ENCODE assay signal across 22 cellular contexts in genomic region chr10:47104101-47104707, GRCh38.
DNase-seq lines count a peak whose midpoint lies in the region; TF ChIP-seq lines count a peak whose summit lies in the region.
"Had no signal": no experiment of that assay in that cellular context is flagged by ENCODE, and none has a peak within 500 bp of the region (broad histone marks: within the 10 kb centered on the region; RNA-seq: fewer than 3 reads in every experiment).

No MANE protein-coding gene starts in this region.

- H3K4me1 Mint-ChIP-seq in CD14-positive monocyte: peaks cover 12% of the 10 kb centered on the region
- H3K4me1 Mint-ChIP-seq in type B pancreatic cell (ENCODE audit: unreplicated experiment): peaks cover 15% of the 10 kb centered on the region

- H2AFZ ChIP-seq in Loucy (ENCODE audit: low read length): peak overlapping the region; percentile 13; the same call in 1 of the 2 replicates
- H2AFZ ChIP-seq: parathyroid adenoma, PC-9 had no signal

- TF ChIP-seq CTCF in CD14-positive monocyte (IDR thresholded peaks at IDR 0.05): no peak
- no peak for TF ChIP-seq CTCF in Loucy (conservative IDR thresholded peaks at IDR 0.05; ENCODE audit: low read length)
- TF ChIP-seq CTCF in fibroblast of the aortic adventitia (IDR thresholded peaks at IDR 0.05; ENCODE audit: insufficient read depth, low read length): no peak
- no peak for TF ChIP-seq CTCF in type B pancreatic cell (conservative IDR thresholded peaks at IDR 0.05)

- H3K4me2 ChIP-seq in Loucy (ENCODE audit: low read depth, low read length, poor library complexity, severe bottlenecking): no peak overlapping the region
- H3K4me2 ChIP-seq: PC-9 had no signal

- no peaks in the 10 kb centered on the region for H3K9me2 ChIP-seq in Loucy (replicated peaks; ENCODE audit: low read depth, low read length)

- H3K79me2 ChIP-seq in Loucy (ENCODE audit: insufficient read depth, low read length): no peaks in the 10 kb centered on the region
- H3K79me2 ChIP-seq: parathyroid adenoma had no signal

- intact Hi-C loops in CD14-positive monocyte (cut with micrococcal nuclease): no loop called here

- peak overlapping the region; percentile 49 for H3K9ac ChIP-seq in Loucy (ENCODE audit: low read depth, low read length, poor library complexity, severe bottlenecking)
- H3K9ac ChIP-seq: parathyroid adenoma had no signal

- H3K9me3 ChIP-seq in Loucy (ENCODE audit: insufficient read depth, low read depth, low read length): no peaks in the 10 kb centered on the region
- H3K9me3 ChIP-seq: colonic mucosa, esophagus squamous epithelium, tibial nerve had no signal

- H3K4me1 ChIP-seq in Loucy (ENCODE audit: insufficient read depth, low read length, poor library complexity, severe bottlenecking): peaks cover 70% of the 10 kb centered on the region
- H3K4me1 ChIP-seq: colonic mucosa, esophagus squamous epithelium, parathyroid adenoma, tibial nerve had no signal

- H3K4me3 Mint-ChIP-seq in CD14-positive monocyte (no peak overlapping the region), type B pancreatic cell (no peak overlapping the region)
- H3K4me3 Mint-ChIP-seq: activated CD4-positive, alpha-beta T cell treated with anti-CD3 and anti-CD28 coated beads for 36 hours; activated T-cell treated with anti-CD3 and anti-CD28 coated beads, Interleukin-2, amount 50 U/mL, for 4 hours; nephron progenitor cell had no signal

- H3K36me3 ChIP-seq in Loucy (ENCODE audit: insufficient read depth, low read length): no peaks in the 10 kb centered on the region
- H3K36me3 ChIP-seq: colonic mucosa, esophagus squamous epithelium, tibial nerve had no signal

- DNase-seq in CD14-positive monocyte (ENCODE audit: low spot score) (no peak), fibroblast of the aortic adventitia (ENCODE audit: low read depth) (peak; percentile 4), type B pancreatic cell (ENCODE audit: extremely low spot score, unreplicated experiment) (peak; percentile 47), cerebellar nuclear complex (lab: John Stamatoyannopoulos, UW) (no peak), kidney tubule cell (ENCODE audit: low spot score) (no peak)
- DNase-seq in activated CD4-positive, CD25-positive, alpha-beta regulatory T cell (lab: John Stamatoyannopoulos, UW): no peak
- DNase-seq: activated CD4-positive, alpha-beta T cell treated with anti-CD3 and anti-CD28 coated beads for 36 hours; activated CD8-positive, alpha-beta memory T cell treated with anti-CD3 and anti-CD28 coated beads for 24 hours; activated naive CD4-positive, alpha-beta T cell; activated T-cell treated with anti-CD3 and anti-CD28 coated beads, Interleukin-2, amount 50 U/mL, for 4 hours; amniotic stem cell; esophagus squamous epithelium; mammary epithelial cell; NCI-H1694; NCI-H2171 treated with DMSO at 0.1 percent for 48 hours; NCI-H510A treated with DMSO at 0.1 percent for 48 hours; nephron progenitor cell; PC-9 had no signal

- H3K4me3 ChIP-seq in Loucy (ENCODE audit: low read length, poor library complexity, severe bottlenecking) (no peak overlapping the region), fibroblast of the aortic adventitia (ENCODE audit: low read depth, low read length) (no peak overlapping the region)
- H3K4me3 ChIP-seq: colonic mucosa, esophagus squamous epithelium, PC-9, tibial nerve had no signal

- H3K27me3 Mint-ChIP-seq in CD14-positive monocyte (ENCODE audit: low read depth in 3 of 3) (peaks cover 0 to 4% (median 2%) of the 10 kb centered on the region in 3 donors), type B pancreatic cell (peaks cover 10% of the 10 kb centered on the region)
- H3K27me3 Mint-ChIP-seq: activated CD4-positive, alpha-beta T cell treated with anti-CD3 and anti-CD28 coated beads for 36 hours had no signal

- no peaks in the 10 kb centered on the region for H4K20me1 ChIP-seq in Loucy (ENCODE audit: insufficient read depth, low read length, poor library complexity, severe bottlenecking)

- no peaks in the 10 kb centered on the region for H3K36me3 Mint-ChIP-seq in CD14-positive monocyte
- H3K36me3 Mint-ChIP-seq in type B pancreatic cell: no peaks in the 10 kb centered on the region

- H3K9me3 Mint-ChIP-seq in CD14-positive monocyte (peaks cover 5 to 9% (median 8%) of the 10 kb centered on the region in 7 donors), type B pancreatic cell (no peaks in the 10 kb centered on the region)
- H3K9me3 Mint-ChIP-seq: activated T-cell treated with anti-CD3 and anti-CD28 coated beads, Interleukin-2, amount 50 U/mL, for 4 hours had no signal

- peaks cover 7% of the 10 kb centered on the region for H3F3A ChIP-seq in Loucy (ENCODE audit: low read depth)

- H3K27ac Mint-ChIP-seq in CD14-positive monocyte (peak overlapping the region in 6 of 7 donors; percentile 17 to 83 (median 56)), type B pancreatic cell (no peak overlapping the region)
- H3K27ac Mint-ChIP-seq: activated CD4-positive, alpha-beta T cell treated with anti-CD3 and anti-CD28 coated beads for 36 hours; nephron progenitor cell had no signal

- H3K27me3 ChIP-seq in Loucy (ENCODE audit: insufficient read depth, low read length, poor library complexity, severe bottlenecking): no peaks in the 10 kb centered on the region
- H3K27me3 ChIP-seq: colonic mucosa, esophagus squamous epithelium, tibial nerve had no signal

Comparison
In these comparisons a context has a peak if more than half of its experiments do, and no peak if none do; other contexts are left out.
1. DNase-seq: peak in fibroblast of the aortic adventitia (single experiment) and type B pancreatic cell (single experiment); none in CD14-positive monocyte (single experiment), cerebellar nuclear complex (0 of 2), kidney tubule cell (single experiment) and activated CD4-positive, CD25-positive, alpha-beta regulatory T cell (0 of 4).